6 cellular contexts compared by ENCODE assay signal in genomic region chr16:23510915-23511270, GRCh38. TPM values are rescaled to one million over a fixed set of nuclear protein-coding genes. Genes with fewer than 3 reads are reported as not detected.
A peak's percentile ranks its signal among the peaks of the same experiment; 100 is the strongest.
DNase-seq lines count a peak whose midpoint lies in the region; ATAC-seq, FAIRE-seq and TF ChIP-seq lines count a peak whose summit lies in the region.
"Not testable (repeated sequence)": the region's sequence is repeated elsewhere in the genome, so short reads cannot be mapped to it uniquely, and the experiment has no call there.

No MANE protein-coding gene starts in this region.

- peaks cover 10% of the 10 kb centered on the region for H3K4me1 ChIP-seq in A549
- H3K4me1 ChIP-seq in HUES48 (ENCODE audit: control insufficient read depth, insufficient read depth, low read length); keratinocyte (ENCODE audit: control insufficient read depth, extremely low read depth, insufficient read depth, low read length): not testable (repeated sequence)

- peak overlapping the region; percentile 79 for H2AFZ ChIP-seq in keratinocyte (ENCODE audit: control insufficient read depth, low read length)

- not testable (repeated sequence) for H4K20me1 ChIP-seq in keratinocyte (ENCODE audit: control insufficient read depth, extremely low read depth, insufficient read depth, low read length)

- H3K4me1 Mint-ChIP-seq in activated CD4-positive, alpha-beta memory T cell treated with anti-CD3 and anti-CD28 coated beads for 36 hours (ENCODE audit: low read depth) = peaks cover 57% of the 10 kb centered on the region
- H3K4me1 Mint-ChIP-seq in dendritic cell treated with granulocyte-macrophage colony-stimulating factor and Interleukin-4, amounts not matched to agents 40 ng/mL and 50 ng/mL, for 4 days (ENCODE audit: low read depth) = peaks cover 44% of the 10 kb centered on the region
- H3K4me1 Mint-ChIP-seq in progenitor cell of endocrine pancreas (ENCODE audit: low read depth) = peaks cover 13% of the 10 kb centered on the region

- H3K4me3 Mint-ChIP-seq in activated CD4-positive, alpha-beta memory T cell treated with anti-CD3 and anti-CD28 coated beads for 36 hours = peak overlapping the region; percentile 75
- H3K4me3 Mint-ChIP-seq in dendritic cell treated with granulocyte-macrophage colony-stimulating factor and Interleukin-4, amounts not matched to agents 40 ng/mL and 50 ng/mL, for 4 days = peak overlapping the region; percentile 76
- H3K4me3 Mint-ChIP-seq in progenitor cell of endocrine pancreas (ENCODE audit: low read depth) = peak overlapping the region; percentile 75

- peaks cover 16% of the 10 kb centered on the region for H3K36me3 Mint-ChIP-seq in activated CD4-positive, alpha-beta memory T cell treated with anti-CD3 and anti-CD28 coated beads for 36 hours
- H3K36me3 Mint-ChIP-seq in dendritic cell treated with granulocyte-macrophage colony-stimulating factor and Interleukin-4, amounts not matched to agents 40 ng/mL and 50 ng/mL, for 4 days (ENCODE audit: low read depth) = peaks cover 39% of the 10 kb centered on the region
- H3K36me3 Mint-ChIP-seq in progenitor cell of endocrine pancreas (ENCODE audit: insufficient read depth) = not testable (repeated sequence)

- peak overlapping the region; percentile 97 for H3K4me2 ChIP-seq in A549
- H3K4me2 ChIP-seq in keratinocyte (ENCODE audit: control insufficient read depth, extremely low read depth, insufficient read depth, low read depth, low read length) = peak overlapping the region; percentile 98

- not testable (repeated sequence) for DNase-seq in A549 (ENCODE audit: low read depth in 1 of 2, low spot score in 1 of 2); activated CD4-positive, alpha-beta memory T cell treated with anti-CD3 and anti-CD28 coated beads for 36 hours; keratinocyte (ENCODE audit: low read depth, low spot score); progenitor cell of endocrine pancreas (ENCODE audit: low spot score, unreplicated experiment)

- not testable (repeated sequence) for H3K27me3 ChIP-seq in HUES48 (ENCODE audit: control insufficient read depth, insufficient read depth, low read length); keratinocyte (ENCODE audit: control insufficient read depth, extremely low read depth, insufficient read depth, low read length)

- H3K27ac ChIP-seq in A549 (peak overlapping the region; percentile 81 to 96), keratinocyte (ENCODE audit: control insufficient read depth, insufficient read depth, low read length) (peak overlapping the region; percentile 62)
- not testable (repeated sequence) for H3K27ac ChIP-seq in HUES48 (ENCODE audit: low read depth, low read length)

- H3K27ac Mint-ChIP-seq in activated CD4-positive, alpha-beta memory T cell treated with anti-CD3 and anti-CD28 coated beads for 36 hours = peak overlapping the region; percentile 69
- peak overlapping the region; percentile 76 for H3K27ac Mint-ChIP-seq in dendritic cell treated with granulocyte-macrophage colony-stimulating factor and Interleukin-4, amounts not matched to agents 40 ng/mL and 50 ng/mL, for 4 days
- not testable (repeated sequence) for H3K27ac Mint-ChIP-seq in progenitor cell of endocrine pancreas

- H3K4me3 ChIP-seq in A549 = peak overlapping the region; percentile 80; the same call in 2 of the 3 replicates
- H3K4me3 ChIP-seq in HUES48 (ENCODE audit: low read depth, low read length) = peak overlapping the region; percentile 82; the same call in 1 of the 2 replicates
- peak overlapping the region in 1 of 3 experiments; percentile 53 for H3K4me3 ChIP-seq in keratinocyte (ENCODE audit: control insufficient read depth in 2 of 3, extremely low read depth in 1 of 3, insufficient read depth in 2 of 3, low read depth in 1 of 3, low read length in 3 of 3)

- POLR2A ChIA-PET in A549 (lab: Yijun Ruan, JAX); activated CD4-positive, alpha-beta memory T cell treated with anti-CD3 and anti-CD28 coated beads for 36 hours (lab: Charles Lee): not testable (repeated sequence)

- H3K79me2 ChIP-seq in keratinocyte (ENCODE audit: control insufficient read depth, insufficient read depth, low read length) = peaks cover 34% of the 10 kb centered on the region

- H3K27me3 Mint-ChIP-seq in activated CD4-positive, alpha-beta memory T cell treated with anti-CD3 and anti-CD28 coated beads for 36 hours; dendritic cell treated with granulocyte-macrophage colony-stimulating factor and Interleukin-4, amounts not matched to agents 40 ng/mL and 50 ng/mL, for 4 days; progenitor cell of endocrine pancreas: not testable (repeated sequence)

- not testable (repeated sequence) for FAIRE-seq in A549 (lab: Jason Lieb, UNC); keratinocyte (lab: Jason Lieb, UNC)

- H3K9ac ChIP-seq in HUES48 (ENCODE audit: low read depth, low read length) = peak overlapping the region; percentile 93; the same call in 1 of the 2 replicates
- H3K9ac ChIP-seq in keratinocyte (ENCODE audit: control insufficient read depth, extremely low read depth, insufficient read depth, low read length) = peak overlapping the region; percentile 78

- not testable (repeated sequence) for TF ChIP-seq CTCF in A549 (IDR thresholded peaks at IDR 0.05); keratinocyte (optimal IDR thresholded peaks at IDR 0.05 in 1 of 3, IDR thresholded peaks at IDR 0.05 in 1 of 3, conservative IDR thresholded peaks at IDR 0.05 in 1 of 3; ENCODE audit: extremely low read depth in 1 of 3, insufficient read depth in 2 of 3, low read length in 3 of 3); progenitor cell of endocrine pancreas (IDR thresholded peaks at IDR 0.05; ENCODE audit: unreplicated experiment)

- not testable (repeated sequence) for H3K9me3 ChIP-seq in A549; HUES48 (ENCODE audit: control insufficient read depth, insufficient read depth, low read length); keratinocyte (ENCODE audit: control insufficient read depth, low read depth, low read length)

- TF ChIP-seq RAD21 in A549 (conservative IDR thresholded peaks at IDR 0.05 in 1 of 2, IDR thresholded peaks at IDR 0.05 in 1 of 2) = not testable (repeated sequence)

- 77% methylated on average over 10 of the region's 10 CpGs for WGBS in A549 (ENCODE audit: missing lambda C conversion rate)

- intact Hi-C loops in activated CD4-positive, alpha-beta memory T cell treated with anti-CD3 and anti-CD28 coated beads for 36 hours (cut with micrococcal nuclease) = loop anchor here (1.0 kb wide), 1 partner anchor 46 kb away; the partner anchor contains the start of genes EARS2 and UBFD1
- intact Hi-C loops in dendritic cell treated with granulocyte-macrophage colony-stimulating factor and Interleukin-4, amounts not matched to agents 40 ng/mL and 50 ng/mL, for 4 days (cut with micrococcal nuclease) = loop anchor here (10.0 kb wide), 1 partner anchor 84 kb away; the partner anchor contains the start of gene NDUFAB1

- CTCF ChIA-PET in A549 (lab: Yijun Ruan, JAX) = interaction anchor here (1.1 kb wide), 2 partner anchors 46 to 75 kb away, joined by 3 read pairs; partner anchors contain the start of genes EARS2 and UBFD1
- CTCF ChIA-PET in activated CD4-positive, alpha-beta memory T cell treated with anti-CD3 and anti-CD28 coated beads for 36 hours (lab: Charles Lee) = interaction anchor here (1.0 kb wide), 1 partner anchor 292 kb away, joined by 4 read pairs; no protein-coding TSS in a partner anchor

- H3K9me1 ChIP-seq in keratinocyte (ENCODE audit: control insufficient read depth, extremely low read depth, insufficient read depth, low read length) = not testable (repeated sequence)

- TF ChIP-seq POLR2A in A549 (IDR thresholded peaks at IDR 0.05; ENCODE audit: low read length) = not testable (repeated sequence)

- dilution Hi-C loops in keratinocyte (cut with MboI; ENCODE audit: extremely low pct_ligation_motif_present, low sequenced_read_pairs) = not testable (repeated sequence)

- peaks cover 14% of the 10 kb centered on the region; the same call in 1 of the 2 replicates for H3K36me3 ChIP-seq in HUES48 (ENCODE audit: control insufficient read depth, insufficient read depth, low read length)
- not testable (repeated sequence) for H3K36me3 ChIP-seq in keratinocyte (ENCODE audit: control insufficient read depth in 2 of 2, extremely low read depth in 1 of 2, insufficient read depth in 2 of 2, low read length in 2 of 2)

- not testable (repeated sequence) for TF ChIP-seq EP300 in A549 (IDR thresholded peaks at IDR 0.05)

- not testable (repeated sequence) for H3K9me3 Mint-ChIP-seq in activated CD4-positive, alpha-beta memory T cell treated with anti-CD3 and anti-CD28 coated beads for 36 hours; dendritic cell treated with granulocyte-macrophage colony-stimulating factor and Interleukin-4, amounts not matched to agents 40 ng/mL and 50 ng/mL, for 4 days; progenitor cell of endocrine pancreas (ENCODE audit: low read depth)

- ATAC-seq in A549 = peak in 1 of 2 experiments; percentile 48; a peak in 2 of 6 replicates

RNA-seq across cellular contexts. Expression of gene GGA2, which starts 0.6 kb away (rescaled TPM):
- polyA plus RNA-seq in A549 (2011; rRNA removed) = 56.9 and 57.9 TPM in 2 replicates
- 25.6 and 31.0 TPM in 2 replicates for polyA plus RNA-seq in A549 (2012; cell fraction: cytosol; rRNA removed)
- 47.8 and 53.9 TPM in 2 replicates for polyA plus RNA-seq in A549 (2012; cell fraction: nucleus; rRNA removed)
- 29.9 to 33.1 TPM (median 32.7 TPM) in 3 replicates for polyA plus RNA-seq in A549 (2017; fragmentation: RNase III; extraction: RNeasy Plus Mini Kit Qiagen cat#74134 plus additional on column Dnase treatment)
- polyA minus RNA-seq in A549 (2011; rRNA and poly(A)+ RNA removed) = 41.6 and 45.3 TPM in 2 replicates
- total RNA-seq in activated CD4-positive, alpha-beta memory T cell treated with anti-CD3 and anti-CD28 coated beads for 36 hours = 10 to 100 TPM; 73.3 to 75.1 TPM
- 30.2 to 54.1 TPM (median 41.2 TPM) in 3 replicates for polyA plus RNA-seq in keratinocyte
- polyA plus RNA-seq in keratinocyte (2011; ENCODE audit: low read depth) = 17.5 TPM
- 34.5 and 54.3 TPM in 2 replicates for polyA plus RNA-seq in keratinocyte (2011; cell fraction: cytosol; rRNA removed)
- polyA plus RNA-seq in keratinocyte (2011; cell fraction: nucleus; rRNA removed) = 87.7 and 94.8 TPM in 2 replicates
- polyA plus RNA-seq in keratinocyte (2012; ENCODE audit: low replicate concordance) = 20.4 and 34.5 TPM in 2 replicates
- 39.3 to 55.2 TPM (median 43.3 TPM) in 3 replicates for polyA minus RNA-seq in keratinocyte
- 29.0 TPM for polyA minus RNA-seq in keratinocyte (2011; cell fraction: cytosol; rRNA and poly(A)+ RNA removed)
- polyA minus RNA-seq in keratinocyte (2011; cell fraction: nucleus; rRNA and poly(A)+ RNA removed) = 24.7 and 41.9 TPM in 2 replicates
- 87.5 and 89.9 TPM in 2 replicates for total RNA-seq in progenitor cell of endocrine pancreas

RNA-seq across cellular contexts. Expression of gene EARS2, which starts 46.3 kb away (rescaled TPM):
- polyA plus RNA-seq in A549 (2011; rRNA removed) = 45.2 and 68.6 TPM in 2 replicates
- polyA plus RNA-seq in A549 (2012; cell fraction: cytosol; rRNA removed) = 44.6 and 62.3 TPM in 2 replicates
- 74.4 and 108 TPM in 2 replicates for polyA plus RNA-seq in A549 (2012; cell fraction: nucleus; rRNA removed)
- 25.2 to 30.8 TPM (median 30.4 TPM) in 3 replicates for polyA plus RNA-seq in A549 (2017; fragmentation: RNase III; extraction: RNeasy Plus Mini Kit Qiagen cat#74134 plus additional on column Dnase treatment)
- polyA minus RNA-seq in A549 (2011; rRNA and poly(A)+ RNA removed) = 70.7 and 82.2 TPM in 2 replicates
- total RNA-seq in activated CD4-positive, alpha-beta memory T cell treated with anti-CD3 and anti-CD28 coated beads for 36 hours = 10 to 100 TPM; 21.6 to 23.6 TPM
- polyA plus RNA-seq in keratinocyte = 32.7 to 44.6 TPM (median 39.5 TPM) in 3 replicates
- polyA plus RNA-seq in keratinocyte (2011; ENCODE audit: low read depth) = 4.9 TPM
- polyA plus RNA-seq in keratinocyte (2011; cell fraction: cytosol; rRNA removed) = 37.8 and 41.7 TPM in 2 replicates
- polyA plus RNA-seq in keratinocyte (2011; cell fraction: nucleus; rRNA removed) = 40.8 and 58.1 TPM in 2 replicates
- 12.9 and 27.4 TPM in 2 replicates for polyA plus RNA-seq in keratinocyte (2012; ENCODE audit: low replicate concordance)
- polyA minus RNA-seq in keratinocyte = 59.5 to 60.3 TPM (median 59.8 TPM) in 3 replicates
- 50.6 TPM for polyA minus RNA-seq in keratinocyte (2011; cell fraction: cytosol; rRNA and poly(A)+ RNA removed)
- polyA minus RNA-seq in keratinocyte (2011; cell fraction: nucleus; rRNA and poly(A)+ RNA removed) = 49.1 and 52.7 TPM in 2 replicates
- 24.7 and 26.6 TPM in 2 replicates for total RNA-seq in progenitor cell of endocrine pancreas

RNA-seq across cellular contexts. Expression of gene UBFD1, which starts 46.6 kb away (rescaled TPM):
- polyA plus RNA-seq in A549 (2011; rRNA removed) (75.2 and 78.0 TPM in 2 replicates), A549 (2017; fragmentation: RNase III; extraction: RNeasy Plus Mini Kit Qiagen cat#74134 plus additional on column Dnase treatment) (58.1 to 60.0 TPM (median 58.6 TPM) in 3 replicates), keratinocyte (27.7 to 39.8 TPM (median 36.3 TPM) in 3 replicates)
- polyA plus RNA-seq in A549 (2012; cell fraction: cytosol; rRNA removed) = 44.6 and 58.7 TPM in 2 replicates
- 67.0 and 70.2 TPM in 2 replicates for polyA plus RNA-seq in A549 (2012; cell fraction: nucleus; rRNA removed)
- polyA minus RNA-seq in A549 (2011; rRNA and poly(A)+ RNA removed) = 41.5 and 46.0 TPM in 2 replicates
- 10 to 100 TPM; 53.9 to 54.4 TPM for total RNA-seq in activated CD4-positive, alpha-beta memory T cell treated with anti-CD3 and anti-CD28 coated beads for 36 hours
- polyA plus RNA-seq in keratinocyte (2011; ENCODE audit: low read depth) = 22.1 TPM
- polyA plus RNA-seq in keratinocyte (2011; cell fraction: cytosol; rRNA removed) = 31.0 and 42.5 TPM in 2 replicates
- polyA plus RNA-seq in keratinocyte (2011; cell fraction: nucleus; rRNA removed) = 42.5 and 51.0 TPM in 2 replicates
- polyA plus RNA-seq in keratinocyte (2012; ENCODE audit: low replicate concordance) = 16.1 and 27.8 TPM in 2 replicates
- polyA minus RNA-seq in keratinocyte = 26.6 to 35.1 TPM (median 27.8 TPM) in 3 replicates
- 29.7 TPM for polyA minus RNA-seq in keratinocyte (2011; cell fraction: cytosol; rRNA and poly(A)+ RNA removed)
- 21.4 and 28.2 TPM in 2 replicates for polyA minus RNA-seq in keratinocyte (2011; cell fraction: nucleus; rRNA and poly(A)+ RNA removed)
- 101 and 106 TPM in 2 replicates for total RNA-seq in progenitor cell of endocrine pancreas

RNA-seq across cellular contexts. Expression of gene COG7, which starts 57.9 kb away (rescaled TPM):
- polyA plus RNA-seq in A549 (2011; rRNA removed) = 18.5 and 24.7 TPM in 2 replicates
- 34.3 and 35.9 TPM in 2 replicates for polyA plus RNA-seq in A549 (2012; cell fraction: cytosol; rRNA removed)
- 66.7 and 71.6 TPM in 2 replicates for polyA plus RNA-seq in A549 (2012; cell fraction: nucleus; rRNA removed)
- polyA plus RNA-seq in A549 (2017; fragmentation: RNase III; extraction: RNeasy Plus Mini Kit Qiagen cat#74134 plus additional on column Dnase treatment) = 10.3 to 11.3 TPM (median 10.5 TPM) in 3 replicates
- polyA minus RNA-seq in A549 (2011; rRNA and poly(A)+ RNA removed) = 19.1 and 25.8 TPM in 2 replicates
- 10 to 100 TPM; 17.0 to 18.1 TPM for total RNA-seq in activated CD4-positive, alpha-beta memory T cell treated with anti-CD3 and anti-CD28 coated beads for 36 hours
- polyA plus RNA-seq in keratinocyte = 14.7 to 18.1 TPM (median 16.6 TPM) in 3 replicates
- 8.8 TPM for polyA plus RNA-seq in keratinocyte (2011; ENCODE audit: low read depth)
- 9.2 and 13.6 TPM in 2 replicates for polyA plus RNA-seq in keratinocyte (2011; cell fraction: cytosol; rRNA removed)
- 35.3 and 53.7 TPM in 2 replicates for polyA plus RNA-seq in keratinocyte (2011; cell fraction: nucleus; rRNA removed)
- 10.7 and 13.3 TPM in 2 replicates for polyA plus RNA-seq in keratinocyte (2012; ENCODE audit: low replicate concordance)
- 21.0 to 33.8 TPM (median 25.3 TPM) in 3 replicates for polyA minus RNA-seq in keratinocyte
- 12.3 TPM for polyA minus RNA-seq in keratinocyte (2011; cell fraction: cytosol; rRNA and poly(A)+ RNA removed)
- 17.7 and 33.6 TPM in 2 replicates for polyA minus RNA-seq in keratinocyte (2011; cell fraction: nucleus; rRNA and poly(A)+ RNA removed)
- total RNA-seq in progenitor cell of endocrine pancreas = 24.9 and 28.3 TPM in 2 replicates
